9 cellular contexts compared by ENCODE assay signal in genomic region chr16:13036600-13036999, GRCh38.
DNase-seq lines count a peak whose midpoint lies in the region; ATAC-seq, FAIRE-seq and TF ChIP-seq lines count a peak whose summit lies in the region.
"Had no signal": no experiment of that assay in that cellular context is flagged by ENCODE, and none has a peak within 500 bp of the region (broad histone marks: within the 10 kb centered on the region; RNA-seq: fewer than 3 reads in every experiment).

No MANE protein-coding gene starts in this region.

- FAIRE-seq in kidney (lab: Jason Lieb, UNC) = no peak

- H3K27me3 ChIP-seq in SJCRH30 = no peaks in the 10 kb centered on the region
- H3K27me3 ChIP-seq: BLaER1 treated with 17β-estradiol and CSF1 and Interleukin-3, amounts not matched to agents 10 nM and 100 nM had no signal

- no peak overlapping the region for H3K9ac ChIP-seq in kidney (ENCODE audit: low read length in 2 of 2)
- H3K9ac ChIP-seq: BLaER1 treated with 17β-estradiol and CSF1 and Interleukin-3, amounts not matched to agents 10 nM and 100 nM had no signal

- H3K4me3 ChIP-seq in SJCRH30 (no peak overlapping the region), kidney (ENCODE audit: low read length in 2 of 2) (no peak overlapping the region)
- H3K4me3 ChIP-seq: BLaER1 treated with 17β-estradiol and CSF1 and Interleukin-3, amounts not matched to agents 10 nM and 100 nM had no signal

- H3K36me3 ChIP-seq in SJCRH30 = no peaks in the 10 kb centered on the region
- no peaks in the 10 kb centered on the region for H3K36me3 ChIP-seq in kidney (ENCODE audit: control insufficient read depth in 1 of 2, insufficient read depth in 2 of 2, low read length in 2 of 2)
- H3K36me3 ChIP-seq: BLaER1 treated with 17β-estradiol and CSF1 and Interleukin-3, amounts not matched to agents 10 nM and 100 nM had no signal

- H3K9me3 ChIP-seq in SJCRH30 (replicated peaks) = no peaks in the 10 kb centered on the region
- peaks cover 0 to 3% of the 10 kb centered on the region in 2 donors for H3K9me3 ChIP-seq in kidney (ENCODE audit: control insufficient read depth in 1 of 2, low read length in 2 of 2)

- no peak for ATAC-seq in GM21529 (IDR thresholded peaks at IDR 0.05; ENCODE audit: unreplicated experiment)

- H3K27ac ChIP-seq in SJCRH30 (no peak overlapping the region), kidney (ENCODE audit: low read depth in 2 of 2, low read length in 2 of 2) (no peak overlapping the region)
- H3K27ac ChIP-seq: BLaER1 treated with 17β-estradiol and CSF1 and Interleukin-3, amounts not matched to agents 10 nM and 100 nM had no signal

- H3K4me1 ChIP-seq in SJCRH30 (no peaks in the 10 kb centered on the region), kidney (ENCODE audit: control insufficient read depth in 1 of 2, insufficient read depth in 1 of 2, low read depth in 1 of 2, low read length in 2 of 2) (no peaks in the 10 kb centered on the region)
- H3K4me1 ChIP-seq: BLaER1 treated with 17β-estradiol and CSF1 and Interleukin-3, amounts not matched to agents 10 nM and 100 nM had no signal

- DNase-seq in activated CD8-positive, alpha-beta memory T cell treated with anti-CD3 and anti-CD28 coated beads for 48 hours (ENCODE audit: low read depth in 2 of 3, low spot score in 2 of 3) = peak in 2 of 3 experiments; percentile 0 to 1
- no peak for DNase-seq in activated CD8-positive, alpha-beta memory T cell treated with anti-CD3 and anti-CD28 coated beads for 24 hours
- peak; percentile 60 to 74 for DNase-seq in SJCRH30
- DNase-seq in fibroblast of peridontal ligament (ENCODE audit: extremely low read depth) = peak; percentile 21
- DNase-seq in stimulated activated CD4-positive, alpha-beta T cell treated with anti-CD3 and anti-CD28 coated beads, Interleukin-1b, Interleukin-23, amount 100 ng/mL, for 24 hours (ENCODE audit: low read depth in 4 of 4, low spot score in 1 of 4) = peak in 3 of 4 experiments; percentile 1 to 9 (median 3)
- no peak for DNase-seq in NCI-H345 treated with DMSO at 0.1 percent for 48 hours (lab: John Stamatoyannopoulos, UW; ENCODE audit: unreplicated experiment)
- no peak for DNase-seq in kidney

- intact Hi-C loops in kidney (cut with DNase I) = no loop called here

- TF ChIP-seq CTCF in kidney (IDR thresholded peaks at IDR 0.05; ENCODE audit: borderline replicate concordance, extremely low read depth, insufficient read depth) = no peak

Comparison
In these comparisons a context has a peak if more than half of its experiments do, and no peak if none do; other contexts are left out.
1. DNase-seq: peak in activated CD8-positive, alpha-beta memory T cell treated with anti-CD3 and anti-CD28 coated beads for 48 hours (2 of 3), SJCRH30 (2 of 2), fibroblast of peridontal ligament (single experiment) and stimulated activated CD4-positive, alpha-beta T cell treated with anti-CD3 and anti-CD28 coated beads, Interleukin-1b, Interleukin-23, amount 100 ng/mL, for 24 hours (3 of 4); none in activated CD8-positive, alpha-beta memory T cell treated with anti-CD3 and anti-CD28 coated beads for 24 hours (single experiment), NCI-H345 treated with DMSO at 0.1 percent for 48 hours (single experiment) and kidney (single experiment).